30 cellular contexts compared by ENCODE assay signal in genomic region chr12:93580682-93581081, GRCh38.
"Had no signal": no experiment of that assay in that cellular context is flagged by ENCODE, and none has a peak within 500 bp of the region (broad histone marks: within the 10 kb centered on the region; RNA-seq: fewer than 3 reads in every experiment).

No MANE protein-coding gene starts in this region.

- H3K27ac Mint-ChIP-seq: activated CD4-positive, alpha-beta memory T cell treated with anti-CD3 and anti-CD28 coated beads, Interleukin-2, amount 10 ng/mL, durations not matched to agents 7 days and 5 days; activated CD4-positive, alpha-beta T cell treated with anti-CD3 and anti-CD28 coated beads, Interleukin-2, amount 10 ng/mL, durations not matched to agents 7 days and 5 days; activated naive CD4-positive, alpha-beta T cell treated with anti-CD3 and anti-CD28 coated beads, Interleukin-2, amount 10 ng/mL, durations not matched to agents 7 days and 5 days; activated naive CD8-positive, alpha-beta T cell; activated T-cell treated with anti-CD3 and anti-CD28 coated beads, Interleukin-2, amount 50 U/mL, for 24 hours; activated T-cell treated with anti-CD3 and anti-CD28 coated beads, Interleukin-2, amount 50 U/mL, for 72 hours; effector memory CD8-positive, alpha-beta T cell; T-cell; T-helper 1 cell treated with Interleukin-12 subunit alpha and Interleukin-12 subunit beta and Interleukin-4 antibody, amounts not matched to agents 30 μg/mL and 1 μg/mL, for 36 hours had no signal

- FAIRE-seq: colon, endothelial cell of umbilical vein, frontal cortex had no signal

- H3K4me1 ChIP-seq: body of pancreas had no signal

- H3K9me3 ChIP-seq: body of pancreas had no signal

- H3K4me3 ChIP-seq: body of pancreas had no signal

- H3K9me3 Mint-ChIP-seq: activated CD4-positive, alpha-beta memory T cell treated with anti-CD3 and anti-CD28 coated beads, Interleukin-2, amount 10 ng/mL, durations not matched to agents 7 days and 5 days; activated CD4-positive, alpha-beta T cell treated with anti-CD3 and anti-CD28 coated beads, Interleukin-2, amount 10 ng/mL, durations not matched to agents 7 days and 5 days; activated naive CD4-positive, alpha-beta T cell treated with anti-CD3 and anti-CD28 coated beads, Interleukin-2, amount 10 ng/mL, durations not matched to agents 7 days and 5 days; activated T-cell treated with anti-CD3 and anti-CD28 coated beads, Interleukin-2, amount 50 U/mL, for 24 hours; activated T-cell treated with anti-CD3 and anti-CD28 coated beads, Interleukin-2, amount 50 U/mL, for 72 hours; effector memory CD8-positive, alpha-beta T cell; T-cell; T-helper 1 cell treated with Interleukin-12 subunit alpha and Interleukin-12 subunit beta and Interleukin-4 antibody, amounts not matched to agents 30 μg/mL and 1 μg/mL, for 36 hours had no signal

- H3K4me3 Mint-ChIP-seq: activated CD4-positive, alpha-beta memory T cell treated with anti-CD3 and anti-CD28 coated beads, Interleukin-2, amount 10 ng/mL, durations not matched to agents 7 days and 5 days; activated CD4-positive, alpha-beta T cell treated with anti-CD3 and anti-CD28 coated beads, Interleukin-2, amount 10 ng/mL, durations not matched to agents 7 days and 5 days; activated naive CD4-positive, alpha-beta T cell treated with anti-CD3 and anti-CD28 coated beads, Interleukin-2, amount 10 ng/mL, durations not matched to agents 7 days and 5 days; activated naive CD8-positive, alpha-beta T cell; activated T-cell treated with anti-CD3 and anti-CD28 coated beads, Interleukin-2, amount 50 U/mL, for 24 hours; activated T-cell treated with anti-CD3 and anti-CD28 coated beads, Interleukin-2, amount 50 U/mL, for 72 hours; effector memory CD8-positive, alpha-beta T cell; T-cell; T-helper 1 cell treated with Interleukin-12 subunit alpha and Interleukin-12 subunit beta and Interleukin-4 antibody, amounts not matched to agents 30 μg/mL and 1 μg/mL, for 36 hours had no signal

- DNase-seq: activated CD4-positive, alpha-beta memory T cell treated with anti-CD3 and anti-CD28 coated beads, Interleukin-2, amount 10 ng/mL, durations not matched to agents 7 days and 5 days; activated CD4-positive, alpha-beta T cell treated with anti-CD3 and anti-CD28 coated beads for 1 hour; activated CD4-positive, alpha-beta T cell treated with anti-CD3 and anti-CD28 coated beads for 4 hours; activated CD4-positive, alpha-beta T cell treated with anti-CD3 and anti-CD28 coated beads, Interleukin-2, amount 10 ng/mL, durations not matched to agents 7 days and 5 days; activated CD4-positive, alpha-beta T cell treated with anti-CD3 and anti-CD28 coated beads, Interleukin-2, amount 50 U/mL, for 4 hours; activated CD4-positive, CD25-positive, alpha-beta regulatory T cell; activated CD8-positive, alpha-beta memory T cell treated with anti-CD3 and anti-CD28 coated beads, Interleukin-2, amount 50 U/mL, for 48 hours; activated gamma-delta T cell; activated naive CD4-positive, alpha-beta T cell; activated naive CD4-positive, alpha-beta T cell treated with anti-CD3 and anti-CD28 coated beads, Interleukin-2, amount 10 ng/mL, durations not matched to agents 7 days and 5 days; activated T-cell treated with anti-CD3 and anti-CD28 coated beads for 4 hours; activated T-cell treated with anti-CD3 and anti-CD28 coated beads, Interleukin-2, amount 50 U/mL, for 24 hours; activated T-cell treated with anti-CD3 and anti-CD28 coated beads, Interleukin-2, amount 50 U/mL, for 72 hours; amygdala; aorta; body of pancreas; caudate nucleus; cortex of kidney; dermis blood vessel endothelial cell; effector CD4-positive, alpha-beta T cell; effector memory CD8-positive, alpha-beta T cell; head of caudate nucleus; SW 1271; T-cell had no signal

- H3K27me3 Mint-ChIP-seq: activated CD4-positive, alpha-beta memory T cell treated with anti-CD3 and anti-CD28 coated beads, Interleukin-2, amount 10 ng/mL, durations not matched to agents 7 days and 5 days; activated naive CD4-positive, alpha-beta T cell treated with anti-CD3 and anti-CD28 coated beads, Interleukin-2, amount 10 ng/mL, durations not matched to agents 7 days and 5 days; activated naive CD8-positive, alpha-beta T cell; activated T-cell treated with anti-CD3 and anti-CD28 coated beads, Interleukin-2, amount 50 U/mL, for 24 hours; effector memory CD8-positive, alpha-beta T cell; T-cell had no signal

- H3K27ac ChIP-seq: body of pancreas, epithelial cell of prostate had no signal

- ATAC-seq: activated T-cell treated with anti-CD3 and anti-CD28 coated beads, Interleukin-2, amount 50 U/mL, for 72 hours; body of pancreas; effector memory CD8-positive, alpha-beta T cell; T-cell had no signal

- H3K27me3 ChIP-seq: body of pancreas had no signal
